ENCODE assay signal across 8 cellular contexts in genomic region chr4:82284475-82284857, GRCh38.
A peak's percentile ranks its signal among the peaks of the same experiment; 100 is the strongest.
DNase-seq lines count a peak whose midpoint lies in the region; ATAC-seq, FAIRE-seq and TF ChIP-seq lines count a peak whose summit lies in the region.

No MANE protein-coding gene starts in this region.

- TF ChIP-seq CTCF in AG04450 (IDR thresholded peaks at IDR 0.05; ENCODE audit: low read depth, low read length), result no peak
- TF ChIP-seq CTCF in bronchial epithelial cell (IDR thresholded peaks at IDR 0.05; ENCODE audit: insufficient read depth, low read length, severe bottlenecking), result no peak

- ATAC-seq in GM21528 (IDR thresholded peaks at IDR 0.05; ENCODE audit: low FRiP score, unreplicated experiment) (no peak), HG03342 (IDR thresholded peaks at IDR 0.05; ENCODE audit: unreplicated experiment) (no peak)

- H2AFZ ChIP-seq in Karpas-422 (ENCODE audit: low read length), result no peak overlapping the region

- H3K9me2 ChIP-seq in Karpas-422 (replicated peaks; ENCODE audit: insufficient read depth, low read length), result no peaks in the 10 kb centered on the region

- H3K4me2 ChIP-seq in Karpas-422 (ENCODE audit: low read depth, low read length, poor library complexity, severe bottlenecking), result peak overlapping the region; percentile 59

- H3K4me1 ChIP-seq in Karpas-422 (ENCODE audit: low read length) (peaks cover 17% of the 10 kb centered on the region), muscle layer of duodenum (ENCODE audit: control insufficient read depth in 1 of 2, insufficient read depth in 2 of 2, low read length in 2 of 2) (peaks cover 0 to 5% of the 10 kb centered on the region in 2 donors)

- H3K27me3 ChIP-seq in AG04450 (ENCODE audit: control insufficient read depth, insufficient read depth, low read length), result peaks cover 2% of the 10 kb centered on the region
- no peaks in the 10 kb centered on the region for H3K27me3 ChIP-seq in Karpas-422 (ENCODE audit: low read length)
- H3K27me3 ChIP-seq in bronchial epithelial cell (ENCODE audit: control insufficient read depth, insufficient read depth, low read length), result peaks cover 3% of the 10 kb centered on the region
- no peaks in the 10 kb centered on the region for H3K27me3 ChIP-seq in muscle layer of duodenum (ENCODE audit: low read depth, low read length)

- DNase-seq in AG04450 (ENCODE audit: low read depth, low spot score) (no peak), Karpas-422 (no peak), bronchial epithelial cell (ENCODE audit: low read depth) (no peak), epidermal melanocyte (ENCODE audit: insufficient read length, low spot score) (no peak), SKM-1 (lab: John Stamatoyannopoulos, UW; ENCODE audit: unreplicated experiment) (no peak)

- no peak overlapping the region for H3K9ac ChIP-seq in Karpas-422 (ENCODE audit: low read length)

- H3K4me3 ChIP-seq in AG04450 (ENCODE audit: low read depth, low read length) (peak overlapping the region; percentile 57), Karpas-422 (ENCODE audit: low read length) (peak overlapping the region; percentile 43; the same call in 1 of the 2 replicates), bronchial epithelial cell (ENCODE audit: low read depth, low read length) (peak overlapping the region; percentile 57), muscle layer of duodenum (ENCODE audit: low read depth in 1 of 2, low read length in 2 of 2) (peak overlapping the region; percentile 62 to 71)

- no peaks in the 10 kb centered on the region for H3K79me2 ChIP-seq in Karpas-422 (ENCODE audit: low read length)

- FAIRE-seq in bronchial epithelial cell (lab: Jason Lieb, UNC), result no peak

- H3K9me3 ChIP-seq in AG04450 (ENCODE audit: control insufficient read depth, insufficient read depth, low read length) (no peaks in the 10 kb centered on the region), Karpas-422 (ENCODE audit: low read length) (no peaks in the 10 kb centered on the region), muscle layer of duodenum (ENCODE audit: control insufficient read depth in 1 of 2, low read length in 2 of 2) (no peaks in the 10 kb centered on the region)

- POLR2A ChIA-PET in AG04450 (lab: Yijun Ruan, JAX), result interaction anchor here (0.7 to 1.0 kb wide), 2 partner anchors 89 to 145 kb away, joined by 4 to 10 read pairs; partner anchors contain the start of genes HNRNPD and HNRNPDL

- no peak overlapping the region for H3K27ac ChIP-seq in AG04450 (ENCODE audit: low read depth, low read length)
- no peak overlapping the region for H3K27ac ChIP-seq in Karpas-422 (ENCODE audit: low read length)
- H3K27ac ChIP-seq in muscle layer of duodenum (ENCODE audit: low read length), result no peak overlapping the region

- no peaks in the 10 kb centered on the region for H3K36me3 ChIP-seq in Karpas-422 (ENCODE audit: insufficient read depth, low read length)
- no peaks in the 10 kb centered on the region for H3K36me3 ChIP-seq in bronchial epithelial cell (ENCODE audit: control insufficient read depth, insufficient read depth, low read length)
- H3K36me3 ChIP-seq in muscle layer of duodenum (ENCODE audit: control insufficient read depth in 1 of 2, insufficient read depth in 2 of 2, low read length in 2 of 2), result no peaks in the 10 kb centered on the region

- no peaks in the 10 kb centered on the region for H4K20me1 ChIP-seq in Karpas-422 (ENCODE audit: insufficient read depth, low read depth, low read length)

- CTCF ChIA-PET in AG04450 (lab: Charles Lee), result interaction anchor here (0.6 to 3.5 kb wide), 37 partner anchors 11 to 1038 kb away, joined by 3 to 23 read pairs (median 4); partner anchors contain the start of gene RASGEF1B
